In the genomic region with DNA sequence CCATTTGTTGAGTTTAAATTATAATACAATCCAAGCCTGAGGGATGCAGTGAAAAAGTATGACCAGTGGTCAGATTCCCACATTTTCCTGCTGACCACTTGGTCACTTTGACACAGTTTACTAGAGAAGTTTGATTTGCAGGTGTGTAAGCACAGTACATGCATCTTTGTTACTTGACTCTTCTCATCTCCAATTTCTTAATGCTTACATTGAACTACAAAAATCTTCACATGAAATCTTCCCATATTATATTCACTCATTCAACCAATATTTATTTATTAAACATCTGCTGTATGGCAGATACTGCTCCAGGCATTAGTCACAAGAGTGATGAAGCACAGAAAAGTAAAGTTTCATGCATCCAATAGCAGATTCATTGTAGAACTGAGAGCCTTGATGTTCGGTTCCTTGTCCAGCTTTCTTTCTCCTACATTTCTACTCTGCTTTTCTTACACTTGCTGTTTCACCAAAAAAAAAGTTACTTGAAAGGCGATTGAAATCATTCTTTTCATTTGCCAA, we compare ENCODE assay signal across 22 cellular contexts.
"Had no signal": no experiment of that assay in that cellular context is flagged by ENCODE, and none has a peak within 500 bp of the region (broad histone marks: within the 10 kb centered on the region; RNA-seq: fewer than 3 reads in every experiment).

No MANE protein-coding gene starts in this region.

- H3K36me3 ChIP-seq: esophagus squamous epithelium, gastroesophageal sphincter, left ventricle myocardium inferior, prostate gland, right lobe of liver had no signal

- H3K27ac Mint-ChIP-seq: immature natural killer cell; naive B cell; nephron progenitor cell; stimulated activated naive B cell treated with anti-CD40 and anti-IgM and Interleukin-4, amounts not matched to agents 10 μg/mL and 1 μg/mL and 100 μg/mL, for 72 hours; stimulated activated naive CD8-positive, alpha-beta T cell treated with anti-CD3 and anti-CD28 coated beads, Interleukin-15, amount 100 ng/mL, for 72 hours had no signal

- H3K4me3 Mint-ChIP-seq: immature natural killer cell; naive B cell; nephron progenitor cell; stimulated activated naive B cell treated with anti-CD40 and anti-IgM and Interleukin-4, amounts not matched to agents 10 μg/mL and 1 μg/mL and 100 μg/mL, for 72 hours; stimulated activated naive CD8-positive, alpha-beta T cell treated with anti-CD3 and anti-CD28 coated beads, Interleukin-15, amount 100 ng/mL, for 72 hours had no signal

- DNase-seq: central memory CD4-positive, alpha-beta T cell; cortex of kidney; dorsolateral prefrontal cortex; effector CD8-positive, alpha-beta T cell; esophagus squamous epithelium; glutamatergic neuron; immature natural killer cell; kidney; left cardiac atrium; left ventricle myocardium inferior; mesendoderm; naive B cell; nephron progenitor cell; right lobe of liver; stimulated activated CD4-positive, alpha-beta T cell treated with anti-CD3 and anti-CD28 coated beads, Interleukin-4, amount 100 ng/mL, for 24 hours; stimulated activated naive B cell treated with anti-CD40 and anti-IgM and Interleukin-4, amounts not matched to agents 10 μg/mL and 1 μg/mL and 100 μg/mL, for 72 hours; stimulated activated naive CD8-positive, alpha-beta T cell treated with anti-CD3 and anti-CD28 coated beads, Interleukin-15, amount 100 ng/mL, for 72 hours; testis had no signal

- H3K9me3 ChIP-seq: esophagus squamous epithelium, gastroesophageal sphincter, left ventricle myocardium inferior, prostate gland, right lobe of liver, testis had no signal

- H3K27me3 ChIP-seq: dorsolateral prefrontal cortex, esophagus squamous epithelium, gastroesophageal sphincter, right lobe of liver, testis had no signal

- H3K27me3 Mint-ChIP-seq: stimulated activated naive CD8-positive, alpha-beta T cell treated with anti-CD3 and anti-CD28 coated beads, Interleukin-15, amount 100 ng/mL, for 72 hours had no signal

- H3K36me3 Mint-ChIP-seq: immature natural killer cell; stimulated activated naive B cell treated with anti-CD40 and anti-IgM and Interleukin-4, amounts not matched to agents 10 μg/mL and 1 μg/mL and 100 μg/mL, for 72 hours had no signal

- H3K4me1 ChIP-seq: parathyroid adenoma, prostate gland had no signal

- H3K27ac ChIP-seq: esophagus squamous epithelium, gastroesophageal sphincter, left ventricle myocardium inferior, parathyroid adenoma, prostate gland, right lobe of liver, testis had no signal

- H3K4me3 ChIP-seq: dorsolateral prefrontal cortex, esophagus squamous epithelium, gastroesophageal sphincter, left ventricle myocardium inferior, lung, prostate gland, right lobe of liver, testis had no signal

- ATAC-seq: gastroesophageal sphincter; right lobe of liver; stimulated activated naive B cell treated with anti-CD40 and anti-IgM and Interleukin-4, amounts not matched to agents 10 μg/mL and 1 μg/mL and 100 μg/mL, for 72 hours; stimulated activated naive CD8-positive, alpha-beta T cell treated with anti-CD3 and anti-CD28 coated beads, Interleukin-15, amount 100 ng/mL, for 72 hours had no signal

- H3K4me1 Mint-ChIP-seq: immature natural killer cell; naive B cell; nephron progenitor cell; stimulated activated naive B cell treated with anti-CD40 and anti-IgM and Interleukin-4, amounts not matched to agents 10 μg/mL and 1 μg/mL and 100 μg/mL, for 72 hours had no signal
